In genomic region chr2:26466662-26467310, GRCh38 we compare ENCODE assay signal across 23 cellular contexts. TPM values are rescaled to one million over a fixed set of nuclear protein-coding genes. Genes with fewer than 3 reads are reported as not detected.
"Had no signal": no experiment of that assay in that cellular context is flagged by ENCODE, and none has a peak within 500 bp of the region (broad histone marks: within the 10 kb centered on the region; RNA-seq: fewer than 3 reads in every experiment).

No MANE protein-coding gene starts in this region.

- H3K27me3 ChIP-seq: heart left ventricle, neural progenitor cell, transverse colon had no signal

- H3K9ac ChIP-seq: neural progenitor cell, parathyroid adenoma had no signal

- H3K4me2 ChIP-seq: neural progenitor cell had no signal

- DNase-seq: effector memory CD4-positive, alpha-beta T cell; hypothalamus; mesenchymal stem cell; midbrain; occipital lobe; stimulated activated CD4-positive, alpha-beta T cell treated with anti-CD3 and anti-CD28 coated beads, Interleukin-2, amount 100 ng/mL, for 24 hours; stimulated activated naive CD4-positive, alpha-beta T cell; stomach; substantia nigra; transverse colon had no signal

- ATAC-seq: esophagus mucosa; heart left ventricle; left lobe of liver; natural killer cell treated with Interleukin-12 subunit alpha and Interleukin-12 subunit beta and Interleukin-15 and Interleukin-18, amount 100 ng/mL, for 72 hours; sciatic nerve had no signal

- H2AFZ ChIP-seq: neural progenitor cell, parathyroid adenoma had no signal

- H3K36me3 ChIP-seq: heart left ventricle, neural progenitor cell, stomach, thoracic aorta, transverse colon had no signal

- H3K9me3 ChIP-seq: transverse colon had no signal

- FAIRE-seq: endometrium, frontal cortex, islet of Langerhans had no signal

- H3K79me2 ChIP-seq: parathyroid adenoma had no signal

- H3K27ac ChIP-seq: heart left ventricle, neural progenitor cell, parathyroid adenoma, stomach, thoracic aorta, transverse colon had no signal

- H3K4me3 ChIP-seq: heart left ventricle, lung, neural progenitor cell, stomach, thoracic aorta, transverse colon had no signal

- H3K4me1 ChIP-seq: parathyroid adenoma, transverse colon had no signal

RNA-seq across cellular contexts. Expression of gene OTOF, which starts 11.1 kb away (rescaled TPM):
- total RNA-seq: esophagus mucosa, fibroblast of lung had no signal
- polyA plus RNA-seq: fibroblast of lung had no signal
